ENCODE assay signal across 9 cellular contexts in the genomic region with DNA sequence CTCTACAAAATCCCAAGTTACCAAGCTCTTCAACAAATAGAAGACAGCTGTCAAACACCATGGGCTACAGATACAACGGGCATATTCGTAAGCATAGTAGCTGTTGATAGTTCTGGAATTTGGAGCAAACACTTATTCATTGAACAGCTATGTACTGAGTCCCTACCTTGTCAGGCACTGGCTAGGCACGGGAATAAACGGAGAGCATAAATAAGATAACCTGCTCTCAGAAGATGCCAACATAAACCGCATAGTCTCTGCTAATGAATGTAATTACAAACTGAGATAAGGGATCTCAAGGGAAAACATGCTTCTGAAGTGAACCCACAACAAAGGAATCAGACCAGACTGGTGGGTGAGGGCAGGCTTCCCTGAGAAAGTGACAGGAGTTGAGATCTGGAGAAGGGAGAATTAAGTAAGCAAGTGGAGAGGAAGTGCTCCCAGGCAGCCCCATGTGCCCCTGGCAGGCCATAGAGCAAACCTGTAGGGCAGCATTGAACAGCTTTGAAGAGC. TPM values are rescaled to one million over a fixed set of nuclear protein-coding genes. Genes with fewer than 3 reads are reported as not detected.
DNase-seq lines count a peak whose midpoint lies in the region; ATAC-seq, FAIRE-seq and TF ChIP-seq lines count a peak whose summit lies in the region.
"Had no signal": no experiment of that assay in that cellular context is flagged by ENCODE, and none has a peak within 500 bp of the region (broad histone marks: within the 10 kb centered on the region; RNA-seq: fewer than 3 reads in every experiment).

No MANE protein-coding gene starts in this region.

- peak overlapping the region; percentile 84 to 88 (median 86) for H3K4me3 Mint-ChIP-seq in CD4-positive, alpha-beta memory T cell
- peak overlapping the region; percentile 83 to 90 (median 89) for H3K4me3 Mint-ChIP-seq in nephron

- peaks cover 36 to 66% (median 47%) of the 10 kb centered on the region in 4 donors for H3K4me1 Mint-ChIP-seq in CD4-positive, alpha-beta memory T cell
- peaks cover 25% of the 10 kb centered on the region for H3K4me1 Mint-ChIP-seq in nephron

- peak overlapping the region; percentile 81 for H3K9ac ChIP-seq in GM12878 (ENCODE audit: control insufficient read depth, insufficient read depth, low read length)

- H3K27ac Mint-ChIP-seq in CD4-positive, alpha-beta memory T cell = peak overlapping the region; percentile 92 to 97 (median 95)
- peak overlapping the region; percentile 34 to 89 (median 78) for H3K27ac Mint-ChIP-seq in nephron

- no peaks in the 10 kb centered on the region for H3K9me3 ChIP-seq in CD4-positive, alpha-beta memory T cell (ENCODE audit: control insufficient read depth in 1 of 2, low read length in 2 of 2)
- H3K9me3 ChIP-seq in GM12878 (replicated peaks; ENCODE audit: control insufficient read depth, insufficient read depth, low read length) (no peaks in the 10 kb centered on the region), MG63 (no peaks in the 10 kb centered on the region)

- RAD21 ChIA-PET in GM12878 (lab: Charles Lee; ENCODE audit: unreplicated experiment) = interaction anchor here (0.7 to 20.1 kb wide), 16 partner anchors 15 to 300 kb away, joined by 3 to 408 read pairs (median 4); no protein-coding TSS in a partner anchor

- no peak for ATAC-seq in GM12878
- ATAC-seq in HG03342 (IDR thresholded peaks at IDR 0.05; ENCODE audit: unreplicated experiment) = no peak

- peak in 1 of 5 donors; percentile 50 for DNase-seq in CD4-positive, alpha-beta memory T cell
- DNase-seq in HT1080 (ENCODE audit: low read depth) (peak; percentile 21), GM12878 (ENCODE audit: low read depth, low spot score) (no peak), ACHN (no peak), NCI-H128 (lab: John Stamatoyannopoulos, UW; ENCODE audit: unreplicated experiment) (no peak), MG63 (no peak)

- no peak for TF ChIP-seq CTCF in GM12878 (IDR thresholded peaks at IDR 0.05 in 2 of 3, conservative IDR thresholded peaks at IDR 0.05 in 1 of 3; ENCODE audit: control insufficient read depth in 2 of 3, extremely low read depth in 1 of 3, insufficient read depth in 1 of 3, low read depth in 3 of 3, low read length in 3 of 3)
- no peak for TF ChIP-seq CTCF in nephron (IDR thresholded peaks at IDR 0.05; ENCODE audit: unreplicated experiment in 3 of 3)

- H3K27me3 ChIP-seq in CD4-positive, alpha-beta memory T cell (ENCODE audit: insufficient read depth, low read length) = no peaks in the 10 kb centered on the region
- no peaks in the 10 kb centered on the region for H3K27me3 ChIP-seq in GM12878 (replicated peaks in 1 of 2; ENCODE audit: control insufficient read depth in 2 of 2, insufficient read depth in 2 of 2, low read length in 1 of 2)
- no peaks in the 10 kb centered on the region for H3K27me3 ChIP-seq in MG63

- TF ChIP-seq RAD21 in GM12878 (IDR thresholded peaks at IDR 0.05; ENCODE audit: insufficient read depth, low read depth, low read length) = no peak

- H3K27ac ChIP-seq in CD4-positive, alpha-beta memory T cell (ENCODE audit: low read depth, low read length) = peak overlapping the region; percentile 68
- H3K27ac ChIP-seq in GM12878 (ENCODE audit: control insufficient read depth, insufficient read depth) = 0 out of 2 replicates have a peak overlapping the region, but pooled peaks have one; percentile 73

- SMC1A ChIA-PET in GM12878 (lab: Charles Lee; ENCODE audit: uncharacterized antibody, unreplicated experiment) = interaction anchor here (0.6 to 20.5 kb wide), 34 partner anchors 10 to 264 kb away, joined by 3 to 433 read pairs (median 4); no protein-coding TSS in a partner anchor

- H3K36me3 ChIP-seq in CD4-positive, alpha-beta memory T cell (ENCODE audit: insufficient read depth, low read length) = no peaks in the 10 kb centered on the region
- H3K36me3 ChIP-seq in GM12878 (ENCODE audit: control insufficient read depth in 2 of 2, insufficient read depth in 2 of 2, low read length in 1 of 2) = no peaks in the 10 kb centered on the region
- H3K36me3 ChIP-seq in MG63 = no peaks in the 10 kb centered on the region

- peak overlapping the region; percentile 98 for H3K4me2 ChIP-seq in GM12878 (ENCODE audit: control insufficient read depth, insufficient read depth)

- no peaks in the 10 kb centered on the region for H3K9me3 Mint-ChIP-seq in CD4-positive, alpha-beta memory T cell
- no peaks in the 10 kb centered on the region for H3K9me3 Mint-ChIP-seq in nephron

- H3K4me3 ChIP-seq in CD4-positive, alpha-beta memory T cell (ENCODE audit: low read length in 2 of 2) = peak overlapping the region; percentile 32 to 51
- H3K4me3 ChIP-seq in GM12878 (peak overlapping the region; percentile 74), MG63 (no peak overlapping the region; the same call in 1 of the 2 replicates)
- H3K4me3 ChIP-seq: K562 had no signal

- TF ChIP-seq EP300 in GM12878 (IDR thresholded peaks at IDR 0.05; ENCODE audit: borderline replicate concordance in 1 of 2, control insufficient read depth in 1 of 2, low read depth in 2 of 2, low read length in 2 of 2) = no peak

- 88% methylated on average over 5 of the region's 5 CpGs for WGBS in GM12878 (ENCODE audit: insufficient coverage, insufficient replicate concordance, low lambda C conversion rate, missing lambda C conversion rate)

- H4K20me1 ChIP-seq in GM12878 (ENCODE audit: control insufficient read depth, insufficient read depth) = no peaks in the 10 kb centered on the region

- TF ChIP-seq POLR2A in GM12878 (IDR thresholded peaks at IDR 0.05; ENCODE audit: low read depth, low read length) = no peak

- H3K27me3 Mint-ChIP-seq in CD4-positive, alpha-beta memory T cell = no peaks in the 10 kb centered on the region
- peaks cover 29% of the 10 kb centered on the region for H3K27me3 Mint-ChIP-seq in nephron (ENCODE audit: low read depth)

- intact Hi-C loops in CD4-positive, alpha-beta memory T cell (cut with micrococcal nuclease) = loop anchor here (5.0 kb wide), 2 partner anchors 46 to 299 kb away; no protein-coding TSS in a partner anchor
- intact Hi-C loops in GM12878 (cut with micrococcal nuclease; ENCODE audit: unreplicated experiment) = loop anchor here (1.0 to 2.0 kb wide), 3 partner anchors 67 to 199 kb away; no protein-coding TSS in a partner anchor

- peak overlapping the region; percentile 88 for H2AFZ ChIP-seq in GM12878 (ENCODE audit: control insufficient read depth, low read depth, low read length)

- peaks cover 44% of the 10 kb centered on the region for H3K4me1 ChIP-seq in CD4-positive, alpha-beta memory T cell (ENCODE audit: insufficient read depth, low read length)
- peaks cover 14% of the 10 kb centered on the region for H3K4me1 ChIP-seq in GM12878 (ENCODE audit: control insufficient read depth, insufficient read depth, low read length)

- FAIRE-seq in GM12878 (lab: Jason Lieb, UNC) = no peak
- FAIRE-seq: K562 had no signal

- in situ Hi-C loops in GM12878 (cut with MboI) (loop anchor here (5.0 kb wide), 2 partner anchors 119 to 194 kb away; no protein-coding TSS in a partner anchor), ACHN (cut with HindIII; ENCODE audit: low pct_ligation_motif_present, low pct_unique_long_range_greater_than_20kb, low sequenced_read_pairs) (no loop called here)

- no TSS peak for BruUV-seq in GM12878 (replicated peaks; lab: Mats Ljungman, UMichigan)

- H3K36me3 Mint-ChIP-seq in CD4-positive, alpha-beta memory T cell = peaks cover 0 to 26% of the 10 kb centered on the region in 2 donors
- no peaks in the 10 kb centered on the region for H3K36me3 Mint-ChIP-seq in nephron (ENCODE audit: low read depth)

- POLR2A ChIA-PET in CD4-positive, alpha-beta memory T cell (lab: Charles Lee; ENCODE audit: partially characterized antibody) = interaction anchor here (0.6 to 20.5 kb wide), 11 partner anchors 12 to 198 kb away, joined by 4 to 1065 read pairs (median 71); no protein-coding TSS in a partner anchor
- POLR2A ChIA-PET in GM12878 (lab: Charles Lee) = interaction anchor here (0.6 to 8.7 kb wide), 10 partner anchors 14 to 394 kb away, joined by 3 to 80 read pairs (median 4); a partner anchor contains a TSS

- CTCF ChIA-PET in CD4-positive, alpha-beta memory T cell (lab: Charles Lee; ENCODE audit: partially characterized antibody) = interaction anchor here (0.7 to 11.5 kb wide), 32 partner anchors 8 to 300 kb away, joined by 3 to 146 read pairs (median 4); no protein-coding TSS in a partner anchor
- CTCF ChIA-PET in GM12878 (lab: Yijun Ruan, JAX) = interaction anchor here (0.6 to 9.8 kb wide), 27 partner anchors 11 to 465 kb away, joined by 3 to 128 read pairs (median 4); no protein-coding TSS in a partner anchor

- peaks cover 49% of the 10 kb centered on the region for H3K79me2 ChIP-seq in GM12878 (ENCODE audit: control insufficient read depth, insufficient read depth, low read length)

TF ChIP-seq in GM12878, 131 proteins besides CTCF, POLR2A, EP300 and RAD21 (continues in another document):
- TF ChIP-seq IRF4 (IDR thresholded peaks at IDR 0.05; ENCODE audit: low read depth, low read length) = no peak
- TF ChIP-seq KAT2A (conservative IDR thresholded peaks at IDR 0.05; ENCODE audit: control insufficient read depth, low read depth, low read length) = no peak
- TF ChIP-seq YY1 (IDR thresholded peaks at IDR 0.05; ENCODE audit: low read depth, low read length) = no peak

RNA-seq across cellular contexts. Expression of a gene that starts 1.0 kb away (rescaled TPM):
- 100 to 1,000 TPM; 229 to 248 TPM for total RNA-seq in CD4-positive, alpha-beta memory T cell
- 10 to 100 TPM; 51.5 to 87.9 TPM for polyA plus RNA-seq in CD4-positive, alpha-beta memory T cell
- total RNA-seq in HT1080 (2014; rRNA removed; shearing (Covaris generic)) = 10.4 and 16.0 TPM in 2 replicates
- 5.3 and 5.8 TPM in 2 replicates for polyA plus RNA-seq in HT1080 (2015; cell fraction: cytosol; rRNA removed)
- polyA plus RNA-seq in HT1080 (2015; cell fraction: nucleus; rRNA removed) = 14.8 and 15.1 TPM in 2 replicates
- total RNA-seq in GM12878 (2013; cell fraction: nucleolus; rRNA removed) = 363 and 399 TPM in 2 replicates
- total RNA-seq in GM12878 (2014; rRNA removed) (63.7 and 65.1 TPM in 2 replicates), GM12878 (2014; rRNA removed; fragmentation: Illumina TruSeq; extraction: Trizol) (62.5 and 68.9 TPM in 2 replicates), GM12878 (2021) (93.8 and 96.3 TPM in 2 replicates)
- 31.8 TPM for polyA plus RNA-seq in GM12878 (2011; ENCODE audit: low read depth)
- polyA plus RNA-seq in GM12878 (2011; rRNA removed) (96.4 and 99.1 TPM in 2 replicates), GM12878 (2014; fragmentation: Illumina TruSeq; extraction: Trizol) (88.5 and 110 TPM in 2 replicates), GM12878 (2014; fragmentation: Nextera tagmentation; extraction: Ambion mirVana) (10 to 100 TPM; 19.1 to 29.1 TPM), GM12878 (2014; rRNA removed) (41.8 and 56.8 TPM in 2 replicates), GM12878 (2016; fragmentation: Nextera tagmentation; extraction: Ambion mirVana) (10 to 100 TPM; 34.8 to 38.6 TPM)
- polyA plus RNA-seq in GM12878 (2011; cell fraction: cytosol; rRNA removed) = 228 and 306 TPM in 2 replicates
- polyA plus RNA-seq in GM12878 (2011; cell fraction: nucleus; rRNA removed) = 142 and 279 TPM in 2 replicates
- polyA plus RNA-seq in GM12878 (2012) = 26.9 and 39.0 TPM in 2 replicates
- 511 and 573 TPM in 2 replicates for polyA minus RNA-seq in GM12878 (2011; rRNA and poly(A)+ RNA removed)
- 75.6 and 115 TPM in 2 replicates for polyA minus RNA-seq in GM12878 (2011; cell fraction: cytosol; rRNA and poly(A)+ RNA removed)
- polyA minus RNA-seq in GM12878 (2011; cell fraction: nucleus; rRNA and poly(A)+ RNA removed) = 178 and 239 TPM in 2 replicates
- total RNA-seq in MG63 (2014; rRNA removed; shearing (Covaris generic); ENCODE audit: low replicate concordance) = 0.66 and 5.9 TPM in 2 replicates
